Comparison of ENCODE assay signal across 1 cellular context in genomic region chr3:99250272-99250671, GRCh38.
TF ChIP-seq lines count a peak whose summit lies in the region.

No MANE protein-coding gene starts in this region.

TF ChIP-seq in HepG2, 621 proteins besides CTCF, POLR2A, EP300 and RAD21 (continued from another document):
- TF ChIP-seq ZHX2 (IDR thresholded peaks at IDR 0.05; ENCODE audit: low read depth) (no peak), ZHX2 (CRISPR knock-in tag; IDR thresholded peaks at IDR 0.05; ENCODE audit: borderline replicate concordance) (no peak), ZBTB44 (CRISPR knock-in tag; IDR thresholded peaks at IDR 0.05) (no peak), ZBED4 (CRISPR knock-in tag; IDR thresholded peaks at IDR 0.05; ENCODE audit: borderline replicate concordance) (no peak)
